ENCODE assay signal across 8 cellular contexts in the genomic region with DNA sequence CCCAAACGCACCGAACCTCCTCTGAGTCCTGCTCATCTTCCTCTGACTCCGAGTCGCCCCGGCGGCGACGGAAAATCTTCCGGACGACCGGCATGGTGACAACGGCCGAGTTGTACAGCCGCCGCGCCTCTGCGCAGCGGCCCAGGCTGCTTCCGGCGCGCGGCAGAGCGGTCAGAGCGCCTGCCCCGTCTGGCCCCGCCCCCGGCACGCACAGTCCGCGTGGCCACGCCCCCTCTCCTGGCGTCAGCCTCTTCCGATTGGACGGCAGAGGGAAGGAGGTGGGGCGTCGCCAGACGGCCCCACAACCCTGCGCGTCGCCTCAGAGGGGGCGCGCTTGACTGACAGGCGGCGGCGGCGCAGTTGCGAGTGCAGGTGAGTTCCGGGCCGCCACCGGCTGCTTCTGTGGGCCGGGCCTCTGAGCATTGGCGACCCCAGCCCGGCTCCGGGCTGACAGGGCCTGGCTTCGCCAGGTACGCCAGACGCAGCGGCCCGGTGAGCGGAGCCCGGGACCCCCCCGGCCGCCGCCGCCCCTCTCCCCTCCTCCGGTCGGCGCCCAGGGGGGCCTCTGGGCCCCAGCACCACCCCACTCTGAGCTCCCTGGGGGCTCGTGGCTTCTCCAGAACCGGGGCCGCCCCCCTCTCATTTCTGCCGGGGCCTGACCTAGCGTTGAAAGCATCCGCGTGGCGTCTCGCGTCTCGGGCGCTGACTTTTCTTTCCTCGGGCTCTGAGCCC. TPM values are rescaled to one million over a fixed set of nuclear protein-coding genes. Genes with fewer than 3 reads are reported as not detected.
A peak's percentile ranks its signal among the peaks of the same experiment; 100 is the strongest.
DNase-seq lines count a peak whose midpoint lies in the region; ATAC-seq, FAIRE-seq and TF ChIP-seq lines count a peak whose summit lies in the region.

A gene with protein sequence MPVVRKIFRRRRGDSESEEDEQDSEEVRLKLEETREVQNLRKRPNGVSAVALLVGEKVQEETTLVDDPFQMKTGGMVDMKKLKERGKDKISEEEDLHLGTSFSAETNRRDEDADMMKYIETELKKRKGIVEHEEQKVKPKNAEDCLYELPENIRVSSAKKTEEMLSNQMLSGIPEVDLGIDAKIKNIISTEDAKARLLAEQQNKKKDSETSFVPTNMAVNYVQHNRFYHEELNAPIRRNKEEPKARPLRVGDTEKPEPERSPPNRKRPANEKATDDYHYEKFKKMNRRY (minus strand): TSS at position 148 of the 732 bp plus-strand sequence. CDS start 54 bp downstream, at position 94.
A gene (plus strand): TSS at position 331 of the 732 bp plus-strand sequence. CDS start 17,098 bp downstream, outside the sequence.

- DNase-seq in GM12891 (ENCODE audit: insufficient read length, low spot score) (peak; percentile 97), NCI-H146 (lab: John Stamatoyannopoulos, UW) (peak; percentile 95), T-cell (peak; percentile 90 to 98 (median 96)), heart left ventricle (peak; percentile 96 to 98 (median 97)), pons (ENCODE audit: low spot score) (peak; percentile 97), transverse colon (peak; percentile 98)

- peak within 1 kb of the TSS; percentile 97 for H3K27ac Mint-ChIP-seq in T-cell

- peak; percentile 97 for FAIRE-seq in GM12891 (lab: Jason Lieb, UNC)

- peaks cover 0 to 42% (median 18%) of the 10 kb centered on the region in 12 donors for H3K4me1 ChIP-seq in heart left ventricle
- peaks cover 0 to 39% (median 22%) of the 10 kb centered on the region in 4 donors for H3K4me1 ChIP-seq in transverse colon

- H3K4me1 Mint-ChIP-seq in T-cell, result peaks cover 61 to 64% (median 63%) of the 10 kb centered on the region in 3 donors

- TF ChIP-seq CTCF in heart left ventricle (IDR thresholded peaks at IDR 0.05) (peak in 2 of 12 donors; percentile 16 to 25), transverse colon (IDR thresholded peaks at IDR 0.05) (no peak)

- H3K9me3 Mint-ChIP-seq in T-cell, result no peaks in the 10 kb centered on the region

- no peaks in the 10 kb centered on the region for H3K9me3 ChIP-seq in heart left ventricle
- H3K9me3 ChIP-seq in transverse colon, result no peaks in the 10 kb centered on the region

- peak; percentile 85 for TF ChIP-seq POLR2A in GM12891 (IDR thresholded peaks at IDR 0.05; ENCODE audit: low read depth, low read length)
- peak; percentile 78 to 94 for TF ChIP-seq POLR2A in heart left ventricle (IDR thresholded peaks at IDR 0.05)
- TF ChIP-seq POLR2A in transverse colon (IDR thresholded peaks at IDR 0.05), result peak; percentile 98

- ATAC-seq in HG02852 (IDR thresholded peaks at IDR 0.05; ENCODE audit: unreplicated experiment) (peak; percentile 91), T-cell (replicated peaks in 1 of 4) (peak; percentile 90 to 95 (median 92)), heart left ventricle (peak; percentile 99 to 100 (median 100))

- intact Hi-C loops in heart left ventricle (cut with DNase I) (loop anchor here in 2 of 10 donors (1.0 to 2.0 kb wide), 2 partner anchors 32 to 50 kb away; a partner anchor contains a TSS), transverse colon (cut with DNase I; ENCODE audit: low total_unique reads) (no loop called here)

- WGBS in adipose tissue, 3 donors, result 0 to 1% (median 1%) methylated on average over 66 to 81 of the region's 81 CpGs
- 0 to 1% (median 1%) methylated on average over 35 to 81 of the region's 81 CpGs for WGBS in heart left ventricle, 4 donors
- WGBS in transverse colon (ENCODE audit: low coverage in 1 of 2), 2 donors, result 1% methylated on average over 63 of the region's 81 CpGs; no CpG with 5 or more reads in 1 of the 2 donors

- H3K27me3 ChIP-seq in heart left ventricle (no peaks in the 10 kb centered on the region), transverse colon (no peaks in the 10 kb centered on the region)

- peak within 1 kb of the TSS; percentile 97 to 99 (median 97) for H3K4me3 Mint-ChIP-seq in T-cell

- peaks cover 0 to 32% (median 32%) of the 10 kb centered on the region in 9 donors for H3K36me3 ChIP-seq in heart left ventricle
- peaks cover 0 to 22% (median 11%) of the 10 kb centered on the region in 4 donors for H3K36me3 ChIP-seq in transverse colon

- peaks cover 15% of the 10 kb centered on the region for H3K36me3 Mint-ChIP-seq in T-cell

- H3K27me3 Mint-ChIP-seq in T-cell, result no peaks in the 10 kb centered on the region

- H3K4me3 ChIP-seq in heart left ventricle, result peak within 1 kb of the TSS; percentile 72 to 100 (median 88)
- peak within 1 kb of the TSS; percentile 85 to 100 (median 94) for H3K4me3 ChIP-seq in transverse colon

- TF ChIP-seq EP300 in transverse colon (IDR thresholded peaks at IDR 0.05; ENCODE audit: low read depth), result no peak

- POLR2A ChIA-PET in T-cell (lab: Charles Lee), result interaction anchor here (0.6 to 1.3 kb wide), 4 partner anchors 9 to 744 kb away, joined by 3 to 6 read pairs (median 4); a partner anchor contains a TSS

- CTCF ChIA-PET in T-cell (lab: Charles Lee), result interaction anchor here (0.6 to 0.7 kb wide), 2 partner anchors 121 to 997 kb away, joined by 3 to 4 read pairs; no protein-coding TSS in a partner anchor

- H3K27ac ChIP-seq in adipose tissue (ENCODE audit: low read depth, low read length), result peak within 1 kb of the TSS; percentile 19
- H3K27ac ChIP-seq in heart left ventricle, result peak within 1 kb of the TSS in 11 of 12 donors; percentile 61 to 96 (median 83)
- H3K27ac ChIP-seq in transverse colon, result peak within 1 kb of the TSS; percentile 88 to 98 (median 96)

- in situ Hi-C loops in transverse colon (cut with MboI; ENCODE audit: low pct_ligation_motif_present in 1 of 4, low pct_unique_long_range_greater_than_20kb in 1 of 4, low sequenced_read_pairs in 3 of 4), result no loop called here

TF ChIP-seq in GM12891, 5 proteins besides CTCF, POLR2A, EP300 and RAD21:
- TF ChIP-seq POU2F2 (IDR thresholded peaks at IDR 0.05; ENCODE audit: low read depth, low read length) (0 out of 2 replicates have a peak, but pooled peaks have one; percentile 30), PAX5 (IDR thresholded peaks at IDR 0.05; ENCODE audit: insufficient read depth, low read length, severe bottlenecking) (peak; percentile 35), TAF1 (IDR thresholded peaks at IDR 0.05; ENCODE audit: low read depth, low read length) (peak; percentile 43; the same call in 1 of the 2 replicates), POLR2AphosphoS5 (IDR thresholded peaks at IDR 0.05; ENCODE audit: low read depth, low read length) (peak; percentile 91), SPI1 (IDR thresholded peaks at IDR 0.05; ENCODE audit: low read depth, low read length) (no peak)

RNA-seq across cellular contexts. Expression of the first gene that starts in this region (rescaled TPM):
- polyA plus RNA-seq in GM12891 (2012; ENCODE audit: low read depth, missing spikeins), result 27.4 TPM
- 100 to 1,000 TPM in 1 of 5 donors, 10 to 100 TPM in 4; 80.5 to 112 (median 90.2) TPM for total RNA-seq in T-cell
- 10 to 100 TPM; 39.1 to 70.7 (median 41.9) TPM for polyA plus RNA-seq in adipose tissue
- 10 to 100 TPM; 28.4 to 54.8 (median 32.5) TPM for total RNA-seq in heart left ventricle
- 10 to 100 TPM; 36.0 to 69.2 TPM for polyA plus RNA-seq in heart left ventricle
- total RNA-seq in transverse colon, result 100 to 1,000 TPM in 1 of 4 donors, 10 to 100 TPM in 3; 43.6 to 263 (median 47.7) TPM

RNA-seq across cellular contexts. Expression of the second gene that starts in this region (rescaled TPM):
- 13.4 TPM for polyA plus RNA-seq in GM12891 (2012; ENCODE audit: low read depth, missing spikeins)
- 100 to 1,000 TPM; 105 to 140 (median 125) TPM for total RNA-seq in T-cell
- polyA plus RNA-seq in adipose tissue, result 10 to 100 TPM; 12.7 to 15.9 (median 15.7) TPM
- total RNA-seq in heart left ventricle, result 10 to 100 TPM in 7 of 9 donors, 1 to 10 TPM in 2; 9.5 to 19.7 (median 13.1) TPM
- polyA plus RNA-seq in heart left ventricle, result 10 to 100 TPM in 1 of 2 donors, 1 to 10 TPM in 1; 9.4 to 12.1 TPM
- 10 to 100 TPM; 18.3 to 40.0 (median 25.3) TPM for total RNA-seq in transverse colon

Comparison
In these comparisons a context has a peak if more than half of its experiments do, and no peak if none do; other contexts are left out.
1. Peak in every context shown above with its lines: DNase-seq, ATAC-seq, H3K4me3 ChIP-seq and H3K27ac ChIP-seq.
2. H3K27ac ChIP-seq: peak in every context shown above with its lines; median percentile 96 in transverse colon; 83 in heart left ventricle; 19 in adipose tissue.